ENCODE assay signal across 8 cellular contexts in genomic region chr12:51953011-51953568, GRCh38. TPM values are rescaled to one million over a fixed set of nuclear protein-coding genes. Genes with fewer than 3 reads are reported as not detected.
A peak's percentile ranks its signal among the peaks of the same experiment; 100 is the strongest.
DNase-seq lines count a peak whose midpoint lies in the region; ATAC-seq and TF ChIP-seq lines count a peak whose summit lies in the region.

No MANE protein-coding gene starts in this region.

- H3K36me3 ChIP-seq in CD4-positive, CD25-positive, alpha-beta regulatory T cell (ENCODE audit: control insufficient read depth, insufficient read depth, low read length): no peaks in the 10 kb centered on the region
- H3K36me3 ChIP-seq in endocrine pancreas (ENCODE audit: control insufficient read depth, insufficient read depth, low read length) (no peaks in the 10 kb centered on the region), neutrophil (no peaks in the 10 kb centered on the region)

- in situ Hi-C loops in ACHN (cut with HindIII; ENCODE audit: low pct_ligation_motif_present, low pct_unique_long_range_greater_than_20kb, low sequenced_read_pairs): no loop called here

- peaks cover 17% of the 10 kb centered on the region for H3K4me1 ChIP-seq in CD4-positive, CD25-positive, alpha-beta regulatory T cell (ENCODE audit: control insufficient read depth, insufficient read depth, low read length, poor library complexity, severe bottlenecking)
- H3K4me1 ChIP-seq in endocrine pancreas (ENCODE audit: control insufficient read depth, insufficient read depth, low read length) (peaks cover 14% of the 10 kb centered on the region), neutrophil (ENCODE audit: control insufficient read depth in 1 of 2, insufficient read depth in 1 of 2, low read depth in 1 of 2, low read length in 1 of 2) (peaks cover 43% of the 10 kb centered on the region in 2 experiments)

- H3K27me3 Mint-ChIP-seq in CD4-positive, CD25-positive, alpha-beta regulatory T cell: peaks cover 23% of the 10 kb centered on the region

- peaks cover 0 to 1% (median 0%) of the 10 kb centered on the region in 7 donors for H3K9me3 Mint-ChIP-seq in CD4-positive, CD25-positive, alpha-beta regulatory T cell

- no peak for ATAC-seq in CD4-positive, CD25-positive, alpha-beta regulatory T cell (ENCODE audit: low read depth in 2 of 2)
- ATAC-seq in GM18858 (IDR thresholded peaks at IDR 0.05; ENCODE audit: unreplicated experiment) (no peak), omental fat pad (ENCODE audit: low FRiP score) (no peak)

- peak overlapping the region in 1 of 3 donors; percentile 44 for H3K27ac Mint-ChIP-seq in CD4-positive, CD25-positive, alpha-beta regulatory T cell

- no peak overlapping the region for H3K27ac ChIP-seq in CD4-positive, CD25-positive, alpha-beta regulatory T cell (ENCODE audit: insufficient read depth, low read length, poor library complexity, severe bottlenecking)
- peak overlapping the region; percentile 71 for H3K27ac ChIP-seq in neutrophil

- H3K4me3 ChIP-seq in CD4-positive, CD25-positive, alpha-beta regulatory T cell (ENCODE audit: low read depth, low read length): no peak overlapping the region
- peak overlapping the region; percentile 77 for H3K4me3 ChIP-seq in endocrine pancreas (ENCODE audit: control insufficient read depth, insufficient read depth, low read length)
- H3K4me3 ChIP-seq in neutrophil (ENCODE audit: low read depth in 1 of 2, low read length in 1 of 2): peak overlapping the region in 1 of 2 experiments; percentile 72

- no peaks in the 10 kb centered on the region for H3K9me3 ChIP-seq in CD4-positive, CD25-positive, alpha-beta regulatory T cell (ENCODE audit: control insufficient read depth in 2 of 2, low read length in 2 of 2)
- no peaks in the 10 kb centered on the region for H3K9me3 ChIP-seq in endocrine pancreas (ENCODE audit: control insufficient read depth, low read length)
- no peaks in the 10 kb centered on the region for H3K9me3 ChIP-seq in neutrophil

- H3K36me3 Mint-ChIP-seq in CD4-positive, CD25-positive, alpha-beta regulatory T cell: peaks cover 6% of the 10 kb centered on the region

- TF ChIP-seq CTCF in neutrophil (IDR thresholded peaks at IDR 0.05) (no peak), omental fat pad (IDR thresholded peaks at IDR 0.05) (no peak)

- H3K4me1 Mint-ChIP-seq in CD4-positive, CD25-positive, alpha-beta regulatory T cell: peaks cover 18 to 39% (median 20%) of the 10 kb centered on the region in 4 donors

- peak overlapping the region; percentile 51 to 89 (median 80) for H3K4me3 Mint-ChIP-seq in CD4-positive, CD25-positive, alpha-beta regulatory T cell

- DNase-seq in CD4-positive, CD25-positive, alpha-beta regulatory T cell: no peak
- peak; percentile 65 for DNase-seq in NCI-H69 (lab: John Stamatoyannopoulos, UW)
- DNase-seq in omental fat pad (ENCODE audit: low spot score): no peak
- no peak for DNase-seq in ACHN
- no peak for DNase-seq in DMS114 treated with DMSO at 0.1 percent for 48 hours (lab: John Stamatoyannopoulos, UW; ENCODE audit: unreplicated experiment)

- peak overlapping the region; percentile 48 for H3K9ac ChIP-seq in endocrine pancreas (ENCODE audit: control insufficient read depth, insufficient read depth, low read length)

- H3K27me3 ChIP-seq in CD4-positive, CD25-positive, alpha-beta regulatory T cell (ENCODE audit: control insufficient read depth, insufficient read depth, low read length): peaks cover 9% of the 10 kb centered on the region
- H3K27me3 ChIP-seq in endocrine pancreas (ENCODE audit: control insufficient read depth, insufficient read depth, low read length): no peaks in the 10 kb centered on the region
- peaks cover 25% of the 10 kb centered on the region for H3K27me3 ChIP-seq in neutrophil

RNA-seq across cellular contexts. Expression of gene ACVR1B, which starts 1.6 kb away (rescaled TPM):
- total RNA-seq in CD4-positive, CD25-positive, alpha-beta regulatory T cell: 6.5 TPM
- polyA plus RNA-seq in CD4-positive, CD25-positive, alpha-beta regulatory T cell: 1 to 10 TPM in 3 of 4 donors, under 1 TPM in 1; 0.47 to 2.3 (median 1.2) TPM
- 10 to 100 TPM; 15.9 to 42.2 (median 20.5) TPM for total RNA-seq in omental fat pad

RNA-seq across cellular contexts. Expression of gene ACVRL1, which starts 45.8 kb away (rescaled TPM):
- total RNA-seq in CD4-positive, CD25-positive, alpha-beta regulatory T cell: not detected
- not detected for polyA plus RNA-seq in CD4-positive, CD25-positive, alpha-beta regulatory T cell
- 100 to 1,000 TPM in 3 of 4 donors, 10 to 100 TPM in 1; 69.3 to 593 (median 113) TPM for total RNA-seq in omental fat pad

RNA-seq across cellular contexts. Expression of gene TAMALIN, which starts 53.7 kb away (rescaled TPM):
- total RNA-seq in CD4-positive, CD25-positive, alpha-beta regulatory T cell: 253 TPM
- 1 to 10 TPM in 2 of 4 donors, under 1 TPM in 2; 0.37 to 4.3 (median 0.91) TPM for polyA plus RNA-seq in CD4-positive, CD25-positive, alpha-beta regulatory T cell
- 10 to 100 TPM; 19.0 to 67.9 (median 29.5) TPM for total RNA-seq in omental fat pad

Comparison
In these comparisons a context has a peak if more than half of its experiments do, and no peak if none do; other contexts are left out.
1. RNA of gene ACVRL1, which starts 45.8 kb away (total RNA-seq): 69.3 to 593 TPM in omental fat pad; not detected in CD4-positive, CD25-positive, alpha-beta regulatory T cell (single experiment); every median in the first group is over 10 times any median in the second.